ENCODE assay signal across 20 cellular contexts in the genomic region with DNA sequence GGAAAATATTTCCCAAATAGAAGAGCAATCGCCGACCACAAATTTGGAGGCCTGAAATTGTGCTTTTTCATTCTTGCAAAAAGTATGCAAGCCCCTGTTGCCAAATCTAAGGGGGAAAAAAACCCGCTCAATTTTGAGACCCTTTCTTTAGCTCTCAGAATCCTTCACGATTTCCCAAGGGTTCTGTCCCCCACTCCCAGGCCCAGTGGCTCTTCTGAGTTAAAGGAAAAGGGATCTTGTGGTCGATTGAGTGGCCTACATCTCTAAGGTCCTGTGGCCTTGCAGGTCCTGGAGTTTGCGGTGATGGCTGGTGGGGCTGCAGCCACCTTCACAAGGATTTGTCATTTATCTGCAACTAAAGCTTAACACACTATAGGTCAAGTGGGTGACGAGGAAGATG. TPM values are rescaled to one million over a fixed set of nuclear protein-coding genes. Genes with fewer than 3 reads are reported as not detected.
DNase-seq lines count a peak whose midpoint lies in the region; ATAC-seq and TF ChIP-seq lines count a peak whose summit lies in the region.
"Had no signal": no experiment of that assay in that cellular context is flagged by ENCODE, and none has a peak within 500 bp of the region (broad histone marks: within the 10 kb centered on the region; RNA-seq: fewer than 3 reads in every experiment).

No MANE protein-coding gene starts in this region.

- H3K4me1 ChIP-seq in GM23338 (ENCODE audit: insufficient read depth) = peaks cover 20% of the 10 kb centered on the region; the same call in 1 of the 2 replicates
- peaks cover 5% of the 10 kb centered on the region for H3K4me1 ChIP-seq in iPS-15b (ENCODE audit: control insufficient read depth, insufficient read depth, low read length)
- H3K4me1 ChIP-seq: BLaER1 had no signal

- H3K27ac Mint-ChIP-seq in activated T-cell treated with anti-CD3 and anti-CD28 coated beads, Interleukin-2, amount 50 U/mL, for 72 hours = peak overlapping the region; percentile 41
- H3K27ac Mint-ChIP-seq in GM23338 = no peak overlapping the region
- H3K27ac Mint-ChIP-seq in activated T-helper 17 cell treated with anti-CD3 and anti-CD28 coated beads, Interleukin-2, amount 50 U/mL, for 72 hours = no peak overlapping the region
- H3K27ac Mint-ChIP-seq: CD14-positive monocyte; CD8-positive, alpha-beta T cell had no signal

- peaks cover 72% of the 10 kb centered on the region for H3K27me3 Mint-ChIP-seq in activated T-cell treated with anti-CD3 and anti-CD28 coated beads, Interleukin-2, amount 50 U/mL, for 72 hours (ENCODE audit: low read depth)
- H3K27me3 Mint-ChIP-seq in GM23338 (ENCODE audit: insufficient read depth, low read depth, poor library complexity) = peaks cover 98% of the 10 kb centered on the region
- peaks cover 48% of the 10 kb centered on the region for H3K27me3 Mint-ChIP-seq in activated T-helper 17 cell treated with anti-CD3 and anti-CD28 coated beads, Interleukin-2, amount 50 U/mL, for 72 hours

- no peaks in the 10 kb centered on the region for H3K36me3 ChIP-seq in GM23338 (ENCODE audit: insufficient read depth)
- H3K36me3 ChIP-seq in iPS-15b (ENCODE audit: control insufficient read depth, insufficient read depth, low read length) = no peaks in the 10 kb centered on the region
- H3K36me3 ChIP-seq: BLaER1 had no signal

- no peaks in the 10 kb centered on the region for H3K9me3 Mint-ChIP-seq in activated T-cell treated with anti-CD3 and anti-CD28 coated beads, Interleukin-2, amount 50 U/mL, for 72 hours
- H3K9me3 Mint-ChIP-seq in GM23338 = no peaks in the 10 kb centered on the region; the same call in none of the 3 replicates
- H3K9me3 Mint-ChIP-seq in activated T-helper 17 cell treated with anti-CD3 and anti-CD28 coated beads, Interleukin-2, amount 50 U/mL, for 72 hours = no peaks in the 10 kb centered on the region
- H3K9me3 Mint-ChIP-seq: CD8-positive, alpha-beta T cell had no signal

- peaks cover 13% of the 10 kb centered on the region; the same call in 1 of the 2 replicates for H3F3A ChIP-seq in GM23338 (replicated peaks; ENCODE audit: low read depth)

- H3K4me3 ChIP-seq in GM23338 = no peak overlapping the region
- peak overlapping the region; percentile 35 for H3K4me3 ChIP-seq in iPS-15b (ENCODE audit: low read depth, low read length)
- H3K4me3 ChIP-seq in lower leg skin (ENCODE audit: low read depth, poor library complexity, severe bottlenecking) = no peak overlapping the region
- H3K4me3 ChIP-seq: BLaER1 had no signal

- TF ChIP-seq CTCF in GM23338 (conservative IDR thresholded peaks at IDR 0.05; ENCODE audit: low read depth in 2 of 2) (no peak), lower leg skin (IDR thresholded peaks at IDR 0.05) (no peak)

- no peaks in the 10 kb centered on the region for H3K9me2 ChIP-seq in GM23338 (ENCODE audit: insufficient read depth)

- H2AFZ ChIP-seq in GM23338 = no peak overlapping the region

- 40 to 47% methylated on average over 7 of the region's 7 CpGs for WGBS in lower leg skin, 2 donors

- no peaks in the 10 kb centered on the region for H3K79me2 ChIP-seq in GM23338 (replicated peaks; ENCODE audit: insufficient read depth)

- no peaks in the 10 kb centered on the region for H3K36me3 Mint-ChIP-seq in activated T-cell treated with anti-CD3 and anti-CD28 coated beads, Interleukin-2, amount 50 U/mL, for 72 hours (ENCODE audit: insufficient read depth in 2 of 2)
- peaks cover 5% of the 10 kb centered on the region; the same call in 1 of the 3 replicates for H3K36me3 Mint-ChIP-seq in GM23338 (ENCODE audit: low read depth)
- H3K36me3 Mint-ChIP-seq in activated T-helper 17 cell treated with anti-CD3 and anti-CD28 coated beads, Interleukin-2, amount 50 U/mL, for 72 hours (ENCODE audit: low read depth) = peaks cover 5% of the 10 kb centered on the region
- H3K36me3 Mint-ChIP-seq: CD8-positive, alpha-beta T cell had no signal

- H3K9ac ChIP-seq in iPS-15b (ENCODE audit: low read depth, low read length) = no peak overlapping the region
- H3K9ac ChIP-seq: BLaER1 had no signal

- H3K4me1 Mint-ChIP-seq in activated T-cell treated with anti-CD3 and anti-CD28 coated beads, Interleukin-2, amount 50 U/mL, for 72 hours (ENCODE audit: low read depth) = peaks cover 14% of the 10 kb centered on the region
- peaks cover 40% of the 10 kb centered on the region for H3K4me1 Mint-ChIP-seq in GM23338
- H3K4me1 Mint-ChIP-seq in activated T-helper 17 cell treated with anti-CD3 and anti-CD28 coated beads, Interleukin-2, amount 50 U/mL, for 72 hours = no peaks in the 10 kb centered on the region

- H3K4me2 ChIP-seq in GM23338 = no peak overlapping the region
- H3K4me2 ChIP-seq: BLaER1 had no signal

- peaks cover 22% of the 10 kb centered on the region for H4K20me1 ChIP-seq in GM23338 (replicated peaks; ENCODE audit: insufficient read depth)
- H4K20me1 ChIP-seq: BLaER1 had no signal

- ATAC-seq in activated T-cell treated with anti-CD3 and anti-CD28 coated beads, Interleukin-2, amount 50 U/mL, for 72 hours (replicated peaks in 1 of 2) = no peak
- ATAC-seq in GM23338 = no peak
- no peak for ATAC-seq in activated T-helper 17 cell treated with anti-CD3 and anti-CD28 coated beads, Interleukin-2, amount 50 U/mL, for 72 hours (replicated peaks)
- ATAC-seq: CD8-positive, alpha-beta T cell had no signal

- no peak overlapping the region for H3K4me3 Mint-ChIP-seq in activated T-cell treated with anti-CD3 and anti-CD28 coated beads, Interleukin-2, amount 50 U/mL, for 72 hours
- no peak overlapping the region; the same call in 2 of the 3 replicates for H3K4me3 Mint-ChIP-seq in GM23338
- no peak overlapping the region for H3K4me3 Mint-ChIP-seq in activated T-helper 17 cell treated with anti-CD3 and anti-CD28 coated beads, Interleukin-2, amount 50 U/mL, for 72 hours
- H3K4me3 Mint-ChIP-seq: CD8-positive, alpha-beta T cell had no signal

- H3K9me3 ChIP-seq in iPS-15b (ENCODE audit: control insufficient read depth, insufficient read depth, low read length) = no peaks in the 10 kb centered on the region

- intact Hi-C loops in lower leg skin (cut with DNase I; ENCODE audit: low total_unique reads) = no loop called here

- no peak for DNase-seq in activated T-cell treated with anti-CD3 and anti-CD28 coated beads, Interleukin-2, amount 50 U/mL, for 72 hours
- DNase-seq in activated T-cell treated with anti-CD3 and anti-CD28 coated beads for 4 hours (no peak), GM23338 (ENCODE audit: low spot score) (no peak), retina (peak; percentile 17), lower leg skin (ENCODE audit: low spot score in 2 of 2) (no peak), medulla oblongata (ENCODE audit: extremely low spot score) (no peak)
- DNase-seq: 8988T; Calu3; CD8-positive, alpha-beta T cell; DMS79 treated with DMSO at 0.1 percent for 48 hours; GF-D8; HCEC 1CT; IMR-90 had no signal

- H3K27me3 ChIP-seq in GM23338 (ENCODE audit: insufficient read depth) (peaks cover 100% of the 10 kb centered on the region), iPS-15b (ENCODE audit: control insufficient read depth, insufficient read depth, low read length) (peaks cover 99% of the 10 kb centered on the region)

- no peak overlapping the region for H3K27ac ChIP-seq in GM23338 (ENCODE audit: low read depth)
- H3K27ac ChIP-seq: BLaER1, HL-60 had no signal

- TF ChIP-seq POLR2A in lower leg skin (IDR thresholded peaks at IDR 0.05) = no peak

TF ChIP-seq in GM23338, 12 proteins besides CTCF, POLR2A, EP300 and RAD21:
- no peak for TF ChIP-seq EZH2phosphoT487 (IDR thresholded peaks at IDR 0.05; ENCODE audit: unreplicated experiment)
- TF ChIP-seq STAT1 (IDR thresholded peaks at IDR 0.05; ENCODE audit: unreplicated experiment) = no peak
- TF ChIP-seq, protein P1, sequence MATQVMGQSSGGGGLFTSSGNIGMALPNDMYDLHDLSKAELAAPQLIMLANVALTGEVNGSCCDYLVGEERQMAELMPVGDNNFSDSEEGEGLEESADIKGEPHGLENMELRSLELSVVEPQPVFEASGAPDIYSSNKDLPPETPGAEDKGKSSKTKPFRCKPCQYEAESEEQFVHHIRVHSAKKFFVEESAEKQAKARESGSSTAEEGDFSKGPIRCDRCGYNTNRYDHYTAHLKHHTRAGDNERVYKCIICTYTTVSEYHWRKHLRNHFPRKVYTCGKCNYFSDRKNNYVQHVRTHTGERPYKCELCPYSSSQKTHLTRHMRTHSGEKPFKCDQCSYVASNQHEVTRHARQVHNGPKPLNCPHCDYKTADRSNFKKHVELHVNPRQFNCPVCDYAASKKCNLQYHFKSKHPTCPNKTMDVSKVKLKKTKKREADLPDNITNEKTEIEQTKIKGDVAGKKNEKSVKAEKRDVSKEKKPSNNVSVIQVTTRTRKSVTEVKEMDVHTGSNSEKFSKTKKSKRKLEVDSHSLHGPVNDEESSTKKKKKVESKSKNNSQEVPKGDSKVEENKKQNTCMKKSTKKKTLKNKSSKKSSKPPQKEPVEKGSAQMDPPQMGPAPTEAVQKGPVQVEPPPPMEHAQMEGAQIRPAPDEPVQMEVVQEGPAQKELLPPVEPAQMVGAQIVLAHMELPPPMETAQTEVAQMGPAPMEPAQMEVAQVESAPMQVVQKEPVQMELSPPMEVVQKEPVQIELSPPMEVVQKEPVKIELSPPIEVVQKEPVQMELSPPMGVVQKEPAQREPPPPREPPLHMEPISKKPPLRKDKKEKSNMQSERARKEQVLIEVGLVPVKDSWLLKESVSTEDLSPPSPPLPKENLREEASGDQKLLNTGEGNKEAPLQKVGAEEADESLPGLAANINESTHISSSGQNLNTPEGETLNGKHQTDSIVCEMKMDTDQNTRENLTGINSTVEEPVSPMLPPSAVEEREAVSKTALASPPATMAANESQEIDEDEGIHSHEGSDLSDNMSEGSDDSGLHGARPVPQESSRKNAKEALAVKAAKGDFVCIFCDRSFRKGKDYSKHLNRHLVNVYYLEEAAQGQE (IDR thresholded peaks at IDR 0.05; ENCODE audit: unreplicated experiment) = no peak
- TF ChIP-seq, protein P2, sequence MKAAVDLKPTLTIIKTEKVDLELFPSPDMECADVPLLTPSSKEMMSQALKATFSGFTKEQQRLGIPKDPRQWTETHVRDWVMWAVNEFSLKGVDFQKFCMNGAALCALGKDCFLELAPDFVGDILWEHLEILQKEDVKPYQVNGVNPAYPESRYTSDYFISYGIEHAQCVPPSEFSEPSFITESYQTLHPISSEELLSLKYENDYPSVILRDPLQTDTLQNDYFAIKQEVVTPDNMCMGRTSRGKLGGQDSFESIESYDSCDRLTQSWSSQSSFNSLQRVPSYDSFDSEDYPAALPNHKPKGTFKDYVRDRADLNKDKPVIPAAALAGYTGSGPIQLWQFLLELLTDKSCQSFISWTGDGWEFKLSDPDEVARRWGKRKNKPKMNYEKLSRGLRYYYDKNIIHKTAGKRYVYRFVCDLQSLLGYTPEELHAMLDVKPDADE (IDR thresholded peaks at IDR 0.05) = no peak
- no peak for TF ChIP-seq CREB1 (CRISPR knock-in tag; IDR thresholded peaks at IDR 0.05; ENCODE audit: low read depth)
- peak; percentile 99 for TF ChIP-seq EZH2 (IDR thresholded peaks at IDR 0.05; ENCODE audit: low read depth, unreplicated experiment)

RNA-seq across cellular contexts. Expression of a gene that starts 1.8 kb away (rescaled TPM):
- not detected for total RNA-seq in activated T-cell treated with anti-CD3 and anti-CD28 coated beads, Interleukin-2, amount 50 U/mL, for 72 hours
- total RNA-seq in GM23338 (2014; rRNA removed; shearing (Covaris generic)) = 0.14 TPM in 1 of 2 replicates, not detected in the other
- not detected in 2 replicates for polyA plus RNA-seq in GM23338 (2016; fragmentation: Nextera tagmentation; extraction: Ambion mirVana)
- total RNA-seq in lower leg skin = 1 to 10 TPM in 1 of 4 donors, under 1 TPM in 2, not detected in 1; 0.05 to 2.8 (median 0.19) TPM
- not detected for total RNA-seq in activated T-helper 17 cell treated with anti-CD3 and anti-CD28 coated beads, Interleukin-2, amount 50 U/mL, for 72 hours
- total RNA-seq: Calu3; CD8-positive, alpha-beta T cell; HT1080; IMR-90 had no signal
- polyA plus RNA-seq: AG04450, CD14-positive monocyte, IMR-90 had no signal
